29 cellular contexts compared by ENCODE assay signal in the genomic region with DNA sequence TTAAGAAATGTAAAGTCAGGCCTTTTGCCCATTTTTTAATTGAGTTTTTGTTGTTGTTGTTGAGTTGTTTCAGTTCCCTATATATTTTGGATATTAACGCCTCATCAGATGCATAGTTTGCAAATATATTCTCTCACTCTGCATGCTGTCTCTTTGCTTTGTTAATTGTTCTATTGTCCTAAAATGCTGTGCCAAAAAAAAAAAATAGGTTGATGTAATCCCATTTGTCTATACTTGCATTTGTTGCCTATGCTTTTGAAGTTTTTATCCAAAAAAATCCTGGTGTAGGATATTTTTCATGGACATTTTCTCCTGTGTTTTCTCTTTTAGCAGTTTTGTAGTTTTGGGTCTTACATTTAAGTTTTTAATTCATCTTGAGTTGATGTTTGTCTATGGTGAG.
DNase-seq lines count a peak whose midpoint lies in the region; ATAC-seq lines count a peak whose summit lies in the region.
"Had no signal": no experiment of that assay in that cellular context is flagged by ENCODE, and none has a peak within 500 bp of the region (broad histone marks: within the 10 kb centered on the region; RNA-seq: fewer than 3 reads in every experiment).

No MANE protein-coding gene starts in this region.

- H3K4me1 Mint-ChIP-seq in activated T-cell treated with anti-CD3 and anti-CD28 coated beads, Interleukin-2, amount 50 U/mL, for 4 hours (ENCODE audit: low read depth), result no peaks in the 10 kb centered on the region
- H3K4me1 Mint-ChIP-seq: B cell; CD14-positive monocyte; CD4-positive, alpha-beta memory T cell; CD4-positive, CD25-positive, alpha-beta regulatory T cell; CD8-positive, alpha-beta memory T cell had no signal

- peaks cover 8% of the 10 kb centered on the region for H3K9me3 Mint-ChIP-seq in activated T-cell treated with anti-CD3 and anti-CD28 coated beads, Interleukin-2, amount 50 U/mL, for 4 hours
- H3K9me3 Mint-ChIP-seq: CD4-positive, alpha-beta T cell; CD8-positive, alpha-beta memory T cell; CD8-positive, alpha-beta T cell had no signal

- peaks cover 2% of the 10 kb centered on the region for H3K27me3 Mint-ChIP-seq in activated T-cell treated with anti-CD3 and anti-CD28 coated beads, Interleukin-2, amount 50 U/mL, for 4 hours (ENCODE audit: low read depth)
- H3K27me3 Mint-ChIP-seq: CD4-positive, alpha-beta T cell; CD4-positive, CD25-positive, alpha-beta regulatory T cell had no signal

- no peak for ATAC-seq in HG03045 (IDR thresholded peaks at IDR 0.05; ENCODE audit: unreplicated experiment)
- no peak for ATAC-seq in activated T-cell treated with anti-CD3 and anti-CD28 coated beads, Interleukin-2, amount 50 U/mL, for 4 hours
- ATAC-seq: A549; CD8-positive, alpha-beta T cell had no signal

- DNase-seq in globus pallidus (ENCODE audit: low spot score) (peak; percentile 52), pons (ENCODE audit: low spot score) (peak; percentile 34), superior temporal gyrus (ENCODE audit: extremely low spot score) (peak; percentile 60), NCI-H748 treated with DMSO at 0.1 percent for 48 hours (lab: John Stamatoyannopoulos, UW) (no peak)
- DNase-seq in activated T-cell treated with anti-CD3 and anti-CD28 coated beads, Interleukin-2, amount 50 U/mL, for 4 hours, result no peak
- DNase-seq: 8988T; ACHN; AML-193; BE2C; C1 segment of cervical spinal cord; Caco-2; Calu3; CD4-positive, alpha-beta memory T cell; CD4-positive, alpha-beta T cell; CD4-positive, CD25-positive, alpha-beta regulatory T cell; CD8-positive, alpha-beta memory T cell; CD8-positive, alpha-beta T cell; COR-L47; DMS 273 treated with DMSO at 0.1 percent for 48 hours; DMS153; DMS53; DMS79; DMS79 treated with DMSO at 0.1 percent for 48 hours; DND-41; EL had no signal

- H3K36me3 Mint-ChIP-seq in activated T-cell treated with anti-CD3 and anti-CD28 coated beads, Interleukin-2, amount 50 U/mL, for 4 hours (ENCODE audit: insufficient read depth), result no peaks in the 10 kb centered on the region
- H3K36me3 Mint-ChIP-seq: CD14-positive monocyte; CD4-positive, alpha-beta memory T cell; CD4-positive, CD25-positive, alpha-beta regulatory T cell; CD8-positive, alpha-beta T cell had no signal

- no peak overlapping the region for H3K4me3 Mint-ChIP-seq in activated T-cell treated with anti-CD3 and anti-CD28 coated beads, Interleukin-2, amount 50 U/mL, for 4 hours
- H3K4me3 Mint-ChIP-seq: B cell; CD14-positive monocyte; CD4-positive, alpha-beta memory T cell; CD4-positive, alpha-beta T cell; CD4-positive, CD25-positive, alpha-beta regulatory T cell; CD8-positive, alpha-beta memory T cell; CD8-positive, alpha-beta T cell had no signal

Comparison
In these comparisons a context has a peak if more than half of its experiments do, and no peak if none do; other contexts are left out.
1. DNase-seq: peak in globus pallidus (single experiment), pons (single experiment) and superior temporal gyrus (single experiment); none in NCI-H748 treated with DMSO at 0.1 percent for 48 hours (single experiment) and activated T-cell treated with anti-CD3 and anti-CD28 coated beads, Interleukin-2, amount 50 U/mL, for 4 hours (single experiment).